8 cellular contexts compared by ENCODE assay signal in genomic region chr1:44632511-44633072, GRCh38. TPM values are rescaled to one million over a fixed set of nuclear protein-coding genes. Genes with fewer than 3 reads are reported as not detected.
DNase-seq lines count a peak whose midpoint lies in the region; ATAC-seq, FAIRE-seq and TF ChIP-seq lines count a peak whose summit lies in the region.

No MANE protein-coding gene starts in this region.

- ATAC-seq in GM18868 (IDR thresholded peaks at IDR 0.05; ENCODE audit: unreplicated experiment) = no peak

- intact Hi-C loops in activated naive CD4-positive, alpha-beta T cell treated with anti-CD3 and anti-CD28 coated beads for 36 hours (cut with micrococcal nuclease) = loop anchor here (1.0 kb wide), 2 partner anchors 42 to 143 kb away; partner anchors contain the start of genes ARMH1, RPS8 and TMEM53
- intact Hi-C loops in esophagus squamous epithelium (cut with DNase I) = no loop called here
- intact Hi-C loops in ovary (cut with DNase I) = no loop called here

- H3K79me2 ChIP-seq in SU-DHL-6 (ENCODE audit: insufficient read depth, low read length) = peaks cover 11% of the 10 kb centered on the region; the same call in 1 of the 2 replicates

- H3K9me2 ChIP-seq in SU-DHL-6 (replicated peaks; ENCODE audit: insufficient read depth, low read length) = no peaks in the 10 kb centered on the region

- no peaks in the 10 kb centered on the region for H3K9me3 Mint-ChIP-seq in activated naive CD4-positive, alpha-beta T cell treated with anti-CD3 and anti-CD28 coated beads for 36 hours

- CTCF ChIA-PET in activated naive CD4-positive, alpha-beta T cell treated with anti-CD3 and anti-CD28 coated beads for 36 hours (lab: Charles Lee) = interaction anchor here (16.2 kb wide), 1 partner anchor 19 kb away, joined by 135 read pairs; no protein-coding TSS in a partner anchor

- no peak overlapping the region for H2AFZ ChIP-seq in SU-DHL-6 (ENCODE audit: low read depth, low read length, severe bottlenecking)

- no peaks in the 10 kb centered on the region for H3K27me3 Mint-ChIP-seq in activated naive CD4-positive, alpha-beta T cell treated with anti-CD3 and anti-CD28 coated beads for 36 hours (ENCODE audit: low read depth)

- peak; percentile 14 for DNase-seq in activated naive CD4-positive, alpha-beta T cell treated with anti-CD3 and anti-CD28 coated beads for 36 hours
- DNase-seq in activated naive CD4-positive, alpha-beta T cell treated with anti-CD3 and anti-CD28 coated beads, Interleukin-2, amount 50 U/mL, for 16 hours = no peak
- DNase-seq in esophagus squamous epithelium (lab: John Stamatoyannopoulos, UW) = no peak
- DNase-seq in ovary = no peak
- no peak for DNase-seq in NCI-H345 treated with DMSO at 0.1 percent for 48 hours (lab: John Stamatoyannopoulos, UW; ENCODE audit: unreplicated experiment)
- DNase-seq in D721Med (ENCODE audit: insufficient read length, low spot score) = no peak

- H4K20me1 ChIP-seq in SU-DHL-6 (ENCODE audit: low read depth, low read length) = no peaks in the 10 kb centered on the region

- peak overlapping the region; percentile 91 for H3K4me3 Mint-ChIP-seq in activated naive CD4-positive, alpha-beta T cell treated with anti-CD3 and anti-CD28 coated beads for 36 hours

- H3K4me1 ChIP-seq in esophagus squamous epithelium (peaks cover 5 to 58% (median 8%) of the 10 kb centered on the region in 3 donors), ovary (ENCODE audit: insufficient read depth) (peaks cover 2% of the 10 kb centered on the region)

- no peaks in the 10 kb centered on the region for H3K36me3 ChIP-seq in SU-DHL-6 (ENCODE audit: low read length)
- H3K36me3 ChIP-seq in esophagus squamous epithelium = peaks cover 8 to 44% (median 23%) of the 10 kb centered on the region in 3 donors
- H3K36me3 ChIP-seq in ovary = no peaks in the 10 kb centered on the region

- H3K4me1 Mint-ChIP-seq in activated naive CD4-positive, alpha-beta T cell treated with anti-CD3 and anti-CD28 coated beads for 36 hours (ENCODE audit: low read depth) = peaks cover 39% of the 10 kb centered on the region

- H3K27me3 ChIP-seq in SU-DHL-6 (ENCODE audit: low read length) = no peaks in the 10 kb centered on the region
- H3K27me3 ChIP-seq in esophagus squamous epithelium = no peaks in the 10 kb centered on the region
- no peaks in the 10 kb centered on the region for H3K27me3 ChIP-seq in ovary

- H3F3A ChIP-seq in SU-DHL-6 (ENCODE audit: insufficient read depth) = 0 out of 2 replicates have a peak, but pooled peaks cover 5% of the 10 kb centered on the region

- H3K4me2 ChIP-seq in SU-DHL-6 (ENCODE audit: low read depth, low read length, poor library complexity, severe bottlenecking) = peak overlapping the region; percentile 82

- H3K36me3 Mint-ChIP-seq in activated naive CD4-positive, alpha-beta T cell treated with anti-CD3 and anti-CD28 coated beads for 36 hours (ENCODE audit: low read depth) = peaks cover 30% of the 10 kb centered on the region

- H3K9ac ChIP-seq in SU-DHL-6 (ENCODE audit: low read length) = peak overlapping the region; percentile 75

- TF ChIP-seq EP300 in ovary (IDR thresholded peaks at IDR 0.05) = no peak

- H3K9me3 ChIP-seq in SU-DHL-6 (ENCODE audit: insufficient read depth, low read length) = no peaks in the 10 kb centered on the region
- no peaks in the 10 kb centered on the region for H3K9me3 ChIP-seq in esophagus squamous epithelium
- no peaks in the 10 kb centered on the region for H3K9me3 ChIP-seq in ovary

- H3K4me3 ChIP-seq in SU-DHL-6 (ENCODE audit: insufficient read depth, low read length, poor library complexity, severe bottlenecking) (peak overlapping the region; percentile 67), esophagus squamous epithelium (peak overlapping the region; percentile 70 to 88 (median 78)), ovary (peak overlapping the region; percentile 59)

- FAIRE-seq in D721Med (lab: Jason Lieb, UNC) = no peak

- no peak for TF ChIP-seq POLR2A in esophagus squamous epithelium (IDR thresholded peaks at IDR 0.05)
- no peak for TF ChIP-seq POLR2A in ovary (IDR thresholded peaks at IDR 0.05)

- H3K27ac Mint-ChIP-seq in activated naive CD4-positive, alpha-beta T cell treated with anti-CD3 and anti-CD28 coated beads for 36 hours = peak overlapping the region; percentile 95

- H3K27ac ChIP-seq in SU-DHL-6 (ENCODE audit: low read depth, low read length) (peak overlapping the region; percentile 91), esophagus squamous epithelium (peak overlapping the region; percentile 84 to 96 (median 94)), ovary (peak overlapping the region in 1 of 2 donors; percentile 90)

- 12 to 17% methylated on average over 6 to 11 of the region's 14 CpGs for WGBS in esophagus squamous epithelium, 2 donors
- 5 to 7% (median 6%) methylated on average over 14 of the region's 14 CpGs for WGBS in ovary, 3 donors

- TF ChIP-seq CTCF in SU-DHL-6 (IDR thresholded peaks at IDR 0.05; ENCODE audit: insufficient read depth, low read length, poor library complexity, severe bottlenecking) (no peak), esophagus squamous epithelium (IDR thresholded peaks at IDR 0.05) (no peak), ovary (IDR thresholded peaks at IDR 0.05) (no peak), D721Med (IDR thresholded peaks at IDR 0.05; ENCODE audit: insufficient read depth, missing control alignments) (no peak)

RNA-seq across cellular contexts. Expression of gene TMEM53, which starts 41.7 kb away (rescaled TPM):
- 1 to 10 TPM; 4.5 to 4.9 TPM for total RNA-seq in activated naive CD4-positive, alpha-beta T cell treated with anti-CD3 and anti-CD28 coated beads for 36 hours
- total RNA-seq in esophagus squamous epithelium (1 to 10 TPM; 3.2 to 5.8 (median 4.0) TPM), ovary (10 to 100 TPM in 5 of 7 donors, 1 to 10 TPM in 2; 5.1 to 17.9 (median 11.4) TPM)
- polyA plus RNA-seq in ovary = 10 to 100 TPM in 1 of 2 donors, 1 to 10 TPM in 1; 4.1 to 13.8 TPM

RNA-seq across cellular contexts. Expression of gene ARMH1, which starts 41.9 kb away (rescaled TPM):
- total RNA-seq in activated naive CD4-positive, alpha-beta T cell treated with anti-CD3 and anti-CD28 coated beads for 36 hours = 100 to 1,000 TPM; 143 to 155 TPM
- total RNA-seq in esophagus squamous epithelium (1 to 10 TPM in 1 of 4 donors, not detected in 3; 1.3 TPM), ovary (10 to 100 TPM in 1 of 7 donors, 1 to 10 TPM in 6; 3.1 to 13.8 (median 5.7) TPM)
- 1 to 10 TPM; 3.3 to 9.6 TPM for polyA plus RNA-seq in ovary

Comparison
In these comparisons a context has a peak if more than half of its experiments do, and no peak if none do; other contexts are left out.
1. RNA of gene ARMH1, which starts 41.9 kb away (total RNA-seq): 143 to 155 TPM in activated naive CD4-positive, alpha-beta T cell treated with anti-CD3 and anti-CD28 coated beads for 36 hours; 3.1 to 13.8 TPM in ovary and 1.3 TPM in esophagus squamous epithelium; every median in the first group is over 4 times any median in the second.
2. Peak in every context shown above with its lines, with median percentiles within 50 percentile points of each other: H3K4me3 ChIP-seq.